In the genomic region with DNA sequence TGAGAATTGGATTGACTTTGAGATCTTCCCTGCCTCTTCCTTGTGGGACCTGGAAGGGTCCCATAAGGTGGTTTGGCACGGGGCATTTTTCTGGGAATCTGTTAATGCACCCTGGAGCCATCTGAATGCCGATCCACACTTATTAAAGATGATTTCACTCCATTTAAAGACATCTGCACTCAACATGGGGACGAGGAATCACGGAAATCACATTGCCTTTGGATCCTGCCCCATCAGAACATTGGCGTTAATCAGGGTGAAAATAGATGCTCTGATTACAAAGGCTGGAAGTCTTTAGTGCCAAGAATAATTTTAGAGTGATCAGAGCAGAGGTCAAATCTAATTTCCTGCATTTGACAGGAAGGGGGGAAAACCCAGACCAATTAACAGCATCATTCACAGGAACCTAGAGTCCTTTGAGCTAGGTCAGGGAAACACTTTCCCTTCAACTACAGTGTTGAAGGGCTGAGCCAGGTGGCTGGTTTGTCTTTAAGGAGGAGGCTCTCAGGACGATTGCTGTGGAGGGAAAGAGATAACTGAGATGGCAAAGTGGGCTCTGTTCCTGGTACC, we compare ENCODE assay signal across 15 cellular contexts.
DNase-seq lines count a peak whose midpoint lies in the region; ATAC-seq and TF ChIP-seq lines count a peak whose summit lies in the region.
"Had no signal": no experiment of that assay in that cellular context is flagged by ENCODE, and none has a peak within 500 bp of the region (broad histone marks: within the 10 kb centered on the region; RNA-seq: fewer than 3 reads in every experiment).

No MANE protein-coding gene starts in this region.

- H3K27me3 ChIP-seq in upper lobe of left lung, result no peaks in the 10 kb centered on the region
- H3K27me3 ChIP-seq: adrenal gland, upper lobe of right lung had no signal

- 44 to 69% methylated on average over 6 of the region's 6 CpGs for WGBS in upper lobe of left lung, 2 donors

- H3K4me3 Mint-ChIP-seq in activated naive CD8-positive, alpha-beta T cell treated with anti-CD3 and anti-CD28 coated beads for 36 hours, result peak overlapping the region; percentile 71
- peak overlapping the region; percentile 40 for H3K4me3 Mint-ChIP-seq in nephron progenitor cell

- no peak for TF ChIP-seq POLR2A in upper lobe of left lung (IDR thresholded peaks at IDR 0.05)

- no peak for TF ChIP-seq EP300 in upper lobe of left lung (IDR thresholded peaks at IDR 0.05)

- POLR2A ChIA-PET in GM10248 (lab: Yijun Ruan, JAX), result no interaction called here

- no peak overlapping the region for H3K27ac ChIP-seq in upper lobe of left lung
- H3K27ac ChIP-seq: 22Rv1, adrenal gland, HL-60, upper lobe of right lung had no signal

- DNase-seq in NCI-H82 (lab: John Stamatoyannopoulos, UW) (peak; percentile 52), NCI-H82 treated with DMSO at 0.1 percent for 48 hours (lab: John Stamatoyannopoulos, UW; ENCODE audit: unreplicated experiment) (no peak), EL (peak; percentile 11), nephron progenitor cell (no peak), GM10248 (ENCODE audit: extremely low spot score) (no peak), upper lobe of left lung (no peak)
- no peak for DNase-seq in activated naive CD8-positive, alpha-beta T cell treated with anti-CD3 and anti-CD28 coated beads for 36 hours
- DNase-seq: activated CD4-positive, alpha-beta T cell treated with anti-CD3 and anti-CD28 coated beads, Interleukin-2, amount 50 U/mL, for 1 hour; cortex of kidney; NCI-H2081 treated with DMSO at 0.1 percent for 48 hours; upper lobe of right lung had no signal

- ATAC-seq in HG02840 (IDR thresholded peaks at IDR 0.05; ENCODE audit: low FRiP score, unreplicated experiment) (no peak), upper lobe of left lung (ENCODE audit: low FRiP score in 2 of 2) (no peak)

- no peaks in the 10 kb centered on the region for H3K36me3 ChIP-seq in upper lobe of left lung
- H3K36me3 ChIP-seq: adrenal gland, upper lobe of right lung had no signal

- H3K9me3 Mint-ChIP-seq in activated naive CD8-positive, alpha-beta T cell treated with anti-CD3 and anti-CD28 coated beads for 36 hours, result peaks cover 6% of the 10 kb centered on the region
- no peaks in the 10 kb centered on the region for H3K9me3 Mint-ChIP-seq in nephron progenitor cell

- peak overlapping the region; percentile 95 for H3K27ac Mint-ChIP-seq in activated naive CD8-positive, alpha-beta T cell treated with anti-CD3 and anti-CD28 coated beads for 36 hours
- H3K27ac Mint-ChIP-seq in nephron progenitor cell, result peak overlapping the region; percentile 88

- H3K4me3 ChIP-seq in upper lobe of left lung, result no peak overlapping the region

- CTCF ChIA-PET in GM10248 (lab: Yijun Ruan, JAX), result interaction anchor here (0.8 to 3.0 kb wide), 3 partner anchors 8 to 136 kb away, joined by 3 to 22 read pairs (median 8); no protein-coding TSS in a partner anchor

- H3K4me1 ChIP-seq in upper lobe of left lung, result peaks cover 6 to 17% (median 15%) of the 10 kb centered on the region in 4 donors
- H3K4me1 ChIP-seq: adrenal gland had no signal

- H3K27me3 Mint-ChIP-seq in activated naive CD8-positive, alpha-beta T cell treated with anti-CD3 and anti-CD28 coated beads for 36 hours, result no peaks in the 10 kb centered on the region
- H3K27me3 Mint-ChIP-seq in nephron progenitor cell (ENCODE audit: low read depth, poor library complexity), result peaks cover 4% of the 10 kb centered on the region

- H3K36me3 Mint-ChIP-seq in activated naive CD8-positive, alpha-beta T cell treated with anti-CD3 and anti-CD28 coated beads for 36 hours, result peaks cover 9% of the 10 kb centered on the region
- no peaks in the 10 kb centered on the region for H3K36me3 Mint-ChIP-seq in nephron progenitor cell (ENCODE audit: low read depth)

- no peaks in the 10 kb centered on the region for H3K9me3 ChIP-seq in upper lobe of left lung
- H3K9me3 ChIP-seq: adrenal gland, upper lobe of right lung had no signal

- no peak for TF ChIP-seq CTCF in nephron progenitor cell (IDR thresholded peaks at IDR 0.05)
- no peak for TF ChIP-seq CTCF in GM10248 (IDR thresholded peaks at IDR 0.05; ENCODE audit: control extremely low read depth, extremely low read depth, low read depth, missing control alignments)
- no peak for TF ChIP-seq CTCF in upper lobe of left lung (IDR thresholded peaks at IDR 0.05)

- H3K4me1 Mint-ChIP-seq in activated naive CD8-positive, alpha-beta T cell treated with anti-CD3 and anti-CD28 coated beads for 36 hours, result peaks cover 61% of the 10 kb centered on the region
- peaks cover 52% of the 10 kb centered on the region for H3K4me1 Mint-ChIP-seq in nephron progenitor cell

Comparison
In these comparisons a context has a peak if more than half of its experiments do, and no peak if none do; other contexts are left out.
1. DNase-seq: peak in NCI-H82 (single experiment) and EL (single experiment); none in NCI-H82 treated with DMSO at 0.1 percent for 48 hours (single experiment), activated naive CD8-positive, alpha-beta T cell treated with anti-CD3 and anti-CD28 coated beads for 36 hours (single experiment), nephron progenitor cell (single experiment), GM10248 (single experiment) and upper lobe of left lung (0 of 2).